ENCODE assay signal across 21 cellular contexts in genomic region chr3:159846255-159846654, GRCh38. TPM values are rescaled to one million over a fixed set of nuclear protein-coding genes. Genes with fewer than 3 reads are reported as not detected.
A peak's percentile ranks its signal among the peaks of the same experiment; 100 is the strongest.
DNase-seq lines count a peak whose midpoint lies in the region; ATAC-seq, FAIRE-seq and TF ChIP-seq lines count a peak whose summit lies in the region.
"Had no signal": no experiment of that assay in that cellular context is flagged by ENCODE, and none has a peak within 500 bp of the region (broad histone marks: within the 10 kb centered on the region; RNA-seq: fewer than 3 reads in every experiment).

No MANE protein-coding gene starts in this region.

- no peak overlapping the region for H3K4me3 ChIP-seq in HepG2 (replicated peaks in 1 of 3; ENCODE audit: insufficient read depth in 1 of 3, low read depth in 2 of 3, low read length in 3 of 3)
- no peak overlapping the region for H3K4me3 ChIP-seq in right lobe of liver
- H3K4me3 ChIP-seq in mesendoderm (ENCODE audit: low read length): no peak overlapping the region
- H3K4me3 ChIP-seq: SK-N-MC had no signal

- peaks cover 6% of the 10 kb centered on the region for H3K4me1 ChIP-seq in HepG2 (ENCODE audit: insufficient read depth, low read length)
- peaks cover 0 to 13% (median 4%) of the 10 kb centered on the region in 4 donors for H3K4me1 ChIP-seq in right lobe of liver
- H3K4me1 ChIP-seq in mesendoderm (ENCODE audit: control insufficient read depth, low read depth, low read length): no peaks in the 10 kb centered on the region

- H3K36me3 ChIP-seq in HepG2 (replicated peaks in 1 of 2; ENCODE audit: control insufficient read depth in 1 of 2, insufficient read depth in 2 of 2, low read length in 2 of 2): no peaks in the 10 kb centered on the region
- no peaks in the 10 kb centered on the region for H3K36me3 ChIP-seq in right lobe of liver
- no peaks in the 10 kb centered on the region for H3K36me3 ChIP-seq in mesendoderm (ENCODE audit: control insufficient read depth, insufficient read depth, low read length)

- H3K79me2 ChIP-seq in HepG2 (ENCODE audit: insufficient read depth, low read length) (no peaks in the 10 kb centered on the region), mesendoderm (ENCODE audit: control insufficient read depth, insufficient read depth, low read length) (no peaks in the 10 kb centered on the region)

- DNase-seq in HepG2 (ENCODE audit: low spot score) (no peak), right lobe of liver (no peak), chondrocyte (ENCODE audit: low spot score) (no peak), mesendoderm (no peak), D341Med (ENCODE audit: low spot score) (no peak), amniotic stem cell (lab: John Stamatoyannopoulos, UW) (no peak)
- DNase-seq in activated CD4-positive, alpha-beta memory T cell treated with anti-CD3 and anti-CD28 coated beads for 36 hours: no peak
- DNase-seq: CD8-positive, alpha-beta memory T cell; DMS79; Kasumi-1; MM.1S; NCI-H1092; NCI-H1694; NCI-H2081 treated with DMSO at 0.1 percent for 48 hours; NCI-H510A; NCI-H748 treated with DMSO at 0.1 percent for 48 hours; OCI-M1; SHP77 had no signal

- no TSS peak for BruUV-seq in HepG2 (replicated peaks; lab: Mats Ljungman, UMichigan)

- peak overlapping the region; percentile 68 for H3K18ac ChIP-seq in mesendoderm (ENCODE audit: low read length)

- TF ChIP-seq POLR2A in HepG2 (IDR thresholded peaks at IDR 0.05; ENCODE audit: insufficient read depth in 1 of 2, low read depth in 2 of 2, low read length in 2 of 2) (no peak), right lobe of liver (IDR thresholded peaks at IDR 0.05) (no peak)

- H3K27me3 ChIP-seq in HepG2 (ENCODE audit: control insufficient read depth in 1 of 2, insufficient read depth in 2 of 2, low read length in 2 of 2) (no peaks in the 10 kb centered on the region; a peak in 1 of 5 replicates), right lobe of liver (no peaks in the 10 kb centered on the region), mesendoderm (ENCODE audit: insufficient read depth, low read length, poor library complexity) (no peaks in the 10 kb centered on the region)

- H3K9ac ChIP-seq in HepG2 (ENCODE audit: insufficient read depth, low read depth, low read length) (no peak overlapping the region), mesendoderm (ENCODE audit: low read length) (no peak overlapping the region)

- TF ChIP-seq CTCF in HepG2 (CRISPR knock-in tag; IDR thresholded peaks at IDR 0.05) (no peak), right lobe of liver (IDR thresholded peaks at IDR 0.05) (no peak), chondrocyte (IDR thresholded peaks at IDR 0.05) (no peak)

- POLR2A ChIA-PET in HepG2 (lab: Yijun Ruan, JAX): no interaction called here
- POLR2A ChIA-PET in activated CD4-positive, alpha-beta memory T cell treated with anti-CD3 and anti-CD28 coated beads for 36 hours (lab: Charles Lee): no interaction called here

- H3K9me3 ChIP-seq in HepG2 (ENCODE audit: low read length) (no peaks in the 10 kb centered on the region), right lobe of liver (no peaks in the 10 kb centered on the region)

- no peak overlapping the region for H2BK5ac ChIP-seq in mesendoderm (ENCODE audit: low read length)

- in situ Hi-C loops in HepG2 (cut with HindIII; ENCODE audit: extremely low pct_ligation_motif_present, low pct_unique_long_range_greater_than_20kb): no loop called here

- no peak overlapping the region for H4K5ac ChIP-seq in mesendoderm (ENCODE audit: low read length)

- H3K27ac Mint-ChIP-seq in chondrocyte (ENCODE audit: unreplicated experiment): peak overlapping the region; percentile 64
- no peak overlapping the region for H3K27ac Mint-ChIP-seq in activated CD4-positive, alpha-beta memory T cell treated with anti-CD3 and anti-CD28 coated beads for 36 hours
- H3K27ac Mint-ChIP-seq: CD8-positive, alpha-beta memory T cell had no signal

- H3K27me3 Mint-ChIP-seq in chondrocyte (ENCODE audit: low read depth): no peaks in the 10 kb centered on the region
- H3K27me3 Mint-ChIP-seq in activated CD4-positive, alpha-beta memory T cell treated with anti-CD3 and anti-CD28 coated beads for 36 hours: peaks cover 10% of the 10 kb centered on the region

- H3K36me3 Mint-ChIP-seq in chondrocyte (ENCODE audit: low read depth): no peaks in the 10 kb centered on the region
- H3K36me3 Mint-ChIP-seq in activated CD4-positive, alpha-beta memory T cell treated with anti-CD3 and anti-CD28 coated beads for 36 hours: no peaks in the 10 kb centered on the region
- H3K36me3 Mint-ChIP-seq: CD8-positive, alpha-beta memory T cell had no signal

- intact Hi-C loops in HepG2 (cut with micrococcal nuclease; ENCODE audit: unreplicated experiment): no loop called here
- intact Hi-C loops in right lobe of liver (cut with DNase I): no loop called here
- intact Hi-C loops in activated CD4-positive, alpha-beta memory T cell treated with anti-CD3 and anti-CD28 coated beads for 36 hours (cut with micrococcal nuclease): no loop called here

- no peak for TF ChIP-seq RAD21 in HepG2 (CRISPR knock-in tag; IDR thresholded peaks at IDR 0.05)

- H3K56ac ChIP-seq in mesendoderm (ENCODE audit: low read length): no peak overlapping the region

- ATAC-seq in HepG2 (no peak), right lobe of liver (no peak)

- H3K4me3 Mint-ChIP-seq in chondrocyte (ENCODE audit: unreplicated experiment): no peak overlapping the region
- H3K4me3 Mint-ChIP-seq in activated CD4-positive, alpha-beta memory T cell treated with anti-CD3 and anti-CD28 coated beads for 36 hours: no peak overlapping the region
- H3K4me3 Mint-ChIP-seq: CD8-positive, alpha-beta memory T cell had no signal

- no peaks in the 10 kb centered on the region for H4K20me1 ChIP-seq in HepG2 (ENCODE audit: insufficient read depth, low read length)

- no peak overlapping the region for H2AK5ac ChIP-seq in mesendoderm (ENCODE audit: low read length)

- H4K8ac ChIP-seq in mesendoderm (ENCODE audit: low read depth, low read length): no peak overlapping the region

- TF ChIP-seq EP300 in HepG2 (IDR thresholded peaks at IDR 0.05; ENCODE audit: low read depth in 2 of 2, low read length in 2 of 2): no peak
- no peak for TF ChIP-seq EP300 in HepG2 (CRISPR knock-in tag; IDR thresholded peaks at IDR 0.05; ENCODE audit: borderline replicate concordance)

- CTCF ChIA-PET in HepG2 (lab: Yijun Ruan, JAX; ENCODE audit: low intra/inter-chr PET ratio, low total read pairs): no interaction called here
- CTCF ChIA-PET in activated CD4-positive, alpha-beta memory T cell treated with anti-CD3 and anti-CD28 coated beads for 36 hours (lab: Charles Lee): no interaction called here

- no peak overlapping the region for H2BK15ac ChIP-seq in mesendoderm (replicated peaks; ENCODE audit: low read depth)

- FAIRE-seq in HepG2 (lab: Jason Lieb, UNC): no peak
- FAIRE-seq: D721Med, GM12892 had no signal

- H3K79me1 ChIP-seq in mesendoderm (ENCODE audit: low read length): peaks cover 4% of the 10 kb centered on the region

- no peak overlapping the region for H3K23ac ChIP-seq in mesendoderm (ENCODE audit: low read length)

- WGBS in HepG2 (ENCODE audit: low lambda C conversion rate): 0% methylated on average over 1 of the region's 1 CpG
- WGBS in right lobe of liver (ENCODE audit: insufficient coverage, low coverage, low lambda C conversion rate, missing lambda C conversion rate): 43% methylated on average over 1 of the region's 1 CpG
- WGBS in mesendoderm (ENCODE audit: extremely low coverage, insufficient coverage, low lambda C conversion rate): no CpG with 5 or more reads among the region's 1 CpG

- no peak overlapping the region for H2BK120ac ChIP-seq in mesendoderm (ENCODE audit: low read depth, low read length)

- no peak overlapping the region for H3K4ac ChIP-seq in mesendoderm (ENCODE audit: low read depth, low read length)

- peaks cover 55% of the 10 kb centered on the region for H3K4me1 Mint-ChIP-seq in chondrocyte (ENCODE audit: low read depth)
- H3K4me1 Mint-ChIP-seq in activated CD4-positive, alpha-beta memory T cell treated with anti-CD3 and anti-CD28 coated beads for 36 hours (ENCODE audit: low read depth): no peaks in the 10 kb centered on the region
- H3K4me1 Mint-ChIP-seq: CD8-positive, alpha-beta memory T cell had no signal

- H3K27ac ChIP-seq in HepG2 (ENCODE audit: extremely low read length, insufficient read depth, low read length) (no peak overlapping the region), right lobe of liver (no peak overlapping the region), mesendoderm (ENCODE audit: low read depth, low read length) (no peak overlapping the region)
- H3K27ac ChIP-seq: SK-N-MC had no signal

- no peaks in the 10 kb centered on the region for H3K9me3 Mint-ChIP-seq in chondrocyte (ENCODE audit: low read depth)
- no peaks in the 10 kb centered on the region for H3K9me3 Mint-ChIP-seq in activated CD4-positive, alpha-beta memory T cell treated with anti-CD3 and anti-CD28 coated beads for 36 hours

- no peak overlapping the region for H2AFZ ChIP-seq in HepG2 (ENCODE audit: low read length)

- H3K4me2 ChIP-seq in HepG2 (ENCODE audit: low read depth, low read length) (no peak overlapping the region), mesendoderm (ENCODE audit: low read length) (no peak overlapping the region)

RNA-seq across cellular contexts. Expression of gene SCHIP1, which starts 6.6 kb away (rescaled TPM):
- 0.07 TPM in 1 of 2 replicates, not detected in the other for total RNA-seq in HepG2 (2016; rRNA removed; fragmentation: Illumina TruSeq; extraction: Trizol)
- total RNA-seq in HepG2 (2016; cell fraction: cytosol; rRNA removed; fragmentation: Illumina TruSeq; extraction: Trizol; ENCODE audit: low read depth): 0.09 TPM in 1 of 2 replicates, not detected in the other
- 0.13 TPM in 1 of 2 replicates, not detected in the other for total RNA-seq in HepG2 (2016; cell fraction: insoluble cytoplasmic fraction; rRNA removed; fragmentation: Illumina TruSeq; extraction: Trizol)
- total RNA-seq in HepG2 (2016; cell fraction: membrane; rRNA removed; fragmentation: Illumina TruSeq; extraction: Trizol): 0.03 TPM in 1 of 2 replicates, not detected in the other
- total RNA-seq in HepG2 (2016; cell fraction: nucleus; rRNA removed; fragmentation: Illumina TruSeq; extraction: Trizol): 0.12 and 2.0 TPM in 2 replicates
- polyA plus RNA-seq in HepG2 (2011; rRNA removed): not detected in 2 replicates
- not detected in 2 replicates for polyA plus RNA-seq in HepG2 (2011; cell fraction: cytosol; rRNA removed)
- polyA plus RNA-seq in HepG2 (2011; cell fraction: nucleus; rRNA removed): 0.08 and 0.28 TPM in 2 replicates
- polyA plus RNA-seq in HepG2 (2012): not detected in 2 replicates
- not detected in 2 replicates for polyA plus RNA-seq in HepG2 (2016; cell fraction: cytosol; fragmentation: Illumina TruSeq; extraction: Trizol; ENCODE audit: low read depth)
- polyA plus RNA-seq in HepG2 (2016; cell fraction: insoluble cytoplasmic fraction; fragmentation: Illumina TruSeq; extraction: Trizol; ENCODE audit: low read depth): 0.19 TPM in 1 of 2 replicates, not detected in the other
- not detected in 2 replicates for polyA plus RNA-seq in HepG2 (2016; cell fraction: membrane; fragmentation: Illumina TruSeq; extraction: Trizol; ENCODE audit: low read depth)
- 0.18 and 0.56 TPM in 2 replicates for polyA plus RNA-seq in HepG2 (2016; cell fraction: nucleus; fragmentation: Illumina TruSeq; extraction: Trizol; ENCODE audit: insufficient read depth, low read depth)
- polyA minus RNA-seq in HepG2 (2011; rRNA and poly(A)+ RNA removed; ENCODE audit: low replicate concordance): 5.2 TPM in 1 of 2 replicates, not detected in the other
- not detected in 2 replicates for polyA minus RNA-seq in HepG2 (2011; cell fraction: cytosol; rRNA and poly(A)+ RNA removed)
- 0.13 and 0.25 TPM in 2 replicates for polyA minus RNA-seq in HepG2 (2011; cell fraction: nucleus; rRNA and poly(A)+ RNA removed)
- 1 to 10 TPM in 5 of 6 experiments, under 1 TPM in 1; 0.74 to 2.8 (median 1.9) TPM for total RNA-seq in right lobe of liver
- 7.1 to 10.6 TPM (median 7.5 TPM) in 3 replicates for total RNA-seq in chondrocyte
- polyA plus RNA-seq in mesendoderm (2013, experiment 1 of 2): 6.3 TPM
- 7.4 TPM for polyA plus RNA-seq in mesendoderm (2013, experiment 2 of 2)
- total RNA-seq in activated CD4-positive, alpha-beta memory T cell treated with anti-CD3 and anti-CD28 coated beads for 36 hours: under 1 TPM in 1 of 2 experiments, not detected in 1; 0.43 TPM
- total RNA-seq: CD8-positive, alpha-beta memory T cell had no signal
- polyA plus RNA-seq: CD8-positive, alpha-beta memory T cell had no signal
